21 cellular contexts compared by ENCODE assay signal in genomic region chr4:168655182-168655581, GRCh38.
DNase-seq lines count a peak whose midpoint lies in the region; ATAC-seq and TF ChIP-seq lines count a peak whose summit lies in the region.
"Had no signal": no experiment of that assay in that cellular context is flagged by ENCODE, and none has a peak within 500 bp of the region (broad histone marks: within the 10 kb centered on the region; RNA-seq: fewer than 3 reads in every experiment).

No MANE protein-coding gene starts in this region.

- H3K4me3 ChIP-seq in duodenal mucosa (ENCODE audit: low read depth in 1 of 2, low read length in 2 of 2) = peak overlapping the region; percentile 57 to 69
- H3K4me3 ChIP-seq in osteoblast (ENCODE audit: insufficient read depth, low read length) = no peak overlapping the region
- H3K4me3 ChIP-seq in coronary artery = no peak overlapping the region
- H3K4me3 ChIP-seq: esophagus muscularis mucosa, heart right ventricle, K562, SJCRH30, thyroid gland had no signal

- DNase-seq in activated CD8-positive, alpha-beta T cell treated with anti-CD3 and anti-CD28 coated beads, Interleukin-2, amount 10 ng/mL, durations not matched to agents 7 days and 5 days = peak; percentile 22
- no peak for DNase-seq in activated CD8-positive, alpha-beta T cell treated with anti-CD3 and anti-CD28 coated beads for 36 hours
- DNase-seq in osteoblast (ENCODE audit: insufficient read length, low spot score, missing footprints) = no peak
- no peak for DNase-seq in coronary artery (ENCODE audit: low spot score)
- DNase-seq in AG20443 (ENCODE audit: low spot score) = no peak
- no peak for DNase-seq in kidney glomerular epithelial cell (lab: John Stamatoyannopoulos, UW)
- no peak for DNase-seq in activated effector memory CD4-positive, alpha-beta T cell treated with Interleukin-2 at 50 U/mL for 16 hours
- DNase-seq: activated naive CD4-positive, alpha-beta T cell treated with anti-CD3 and anti-CD28 coated beads for 36 hours; CD4-positive, alpha-beta memory T cell; heart right ventricle; islet precursor cell; midbrain; NCI-H2227 treated with DMSO at 0.1 percent for 48 hours; NK-92 treated with Interleukin-12 subunit alpha and Interleukin-12 subunit beta, amount 100 ng/mL, for 24 hours; SJCRH30 had no signal

- H3K4me3 Mint-ChIP-seq in activated CD8-positive, alpha-beta T cell treated with anti-CD3 and anti-CD28 coated beads, Interleukin-2, amount 10 ng/mL, durations not matched to agents 7 days and 5 days = no peak overlapping the region
- H3K4me3 Mint-ChIP-seq in activated CD8-positive, alpha-beta T cell treated with anti-CD3 and anti-CD28 coated beads for 36 hours = no peak overlapping the region
- H3K4me3 Mint-ChIP-seq: activated naive CD4-positive, alpha-beta T cell treated with anti-CD3 and anti-CD28 coated beads for 36 hours; dendritic cell treated with granulocyte-macrophage colony-stimulating factor and Interleukin-4, amounts not matched to agents 40 ng/mL and 50 ng/mL, for 4 days had no signal

- H3K27me3 ChIP-seq in duodenal mucosa (ENCODE audit: control insufficient read depth in 1 of 2, insufficient read depth in 2 of 2, low read length in 2 of 2) (no peaks in the 10 kb centered on the region), osteoblast (ENCODE audit: insufficient read depth, low read length) (no peaks in the 10 kb centered on the region)
- H3K27me3 ChIP-seq: esophagus muscularis mucosa, heart right ventricle, SJCRH30, thyroid gland had no signal

- no peaks in the 10 kb centered on the region for H3K36me3 Mint-ChIP-seq in activated CD8-positive, alpha-beta T cell treated with anti-CD3 and anti-CD28 coated beads, Interleukin-2, amount 10 ng/mL, durations not matched to agents 7 days and 5 days (ENCODE audit: low read depth)
- no peaks in the 10 kb centered on the region for H3K36me3 Mint-ChIP-seq in activated CD8-positive, alpha-beta T cell treated with anti-CD3 and anti-CD28 coated beads for 36 hours (ENCODE audit: low read depth)
- H3K36me3 Mint-ChIP-seq: CD4-positive, alpha-beta memory T cell had no signal

- H3K4me1 Mint-ChIP-seq in activated CD8-positive, alpha-beta T cell treated with anti-CD3 and anti-CD28 coated beads, Interleukin-2, amount 10 ng/mL, durations not matched to agents 7 days and 5 days (ENCODE audit: low read depth) = peaks cover 5% of the 10 kb centered on the region
- H3K4me1 Mint-ChIP-seq in activated CD8-positive, alpha-beta T cell treated with anti-CD3 and anti-CD28 coated beads for 36 hours (ENCODE audit: low read depth) = no peaks in the 10 kb centered on the region

- H4K20me1 ChIP-seq in osteoblast (ENCODE audit: insufficient read depth, low read length) = peaks cover 13% of the 10 kb centered on the region

- no peaks in the 10 kb centered on the region for H3K36me3 ChIP-seq in duodenal mucosa (ENCODE audit: control insufficient read depth in 1 of 2, insufficient read depth in 2 of 2, low read length in 2 of 2)
- no peaks in the 10 kb centered on the region for H3K36me3 ChIP-seq in osteoblast (ENCODE audit: insufficient read depth, low read length)
- H3K36me3 ChIP-seq: esophagus muscularis mucosa, heart right ventricle, thyroid gland had no signal

- H3K9me3 Mint-ChIP-seq in activated CD8-positive, alpha-beta T cell treated with anti-CD3 and anti-CD28 coated beads, Interleukin-2, amount 10 ng/mL, durations not matched to agents 7 days and 5 days (ENCODE audit: insufficient read depth) = no peaks in the 10 kb centered on the region
- no peaks in the 10 kb centered on the region for H3K9me3 Mint-ChIP-seq in activated CD8-positive, alpha-beta T cell treated with anti-CD3 and anti-CD28 coated beads for 36 hours
- H3K9me3 Mint-ChIP-seq: activated naive CD4-positive, alpha-beta T cell treated with anti-CD3 and anti-CD28 coated beads for 36 hours; CD4-positive, alpha-beta memory T cell; dendritic cell treated with granulocyte-macrophage colony-stimulating factor and Interleukin-4, amounts not matched to agents 40 ng/mL and 50 ng/mL, for 4 days had no signal

- POLR2A ChIA-PET in activated CD8-positive, alpha-beta T cell treated with anti-CD3 and anti-CD28 coated beads, Interleukin-2, amount 10 ng/mL, durations not matched to agents 7 days and 5 days (lab: Charles Lee) = no interaction called here
- POLR2A ChIA-PET in activated CD8-positive, alpha-beta T cell treated with anti-CD3 and anti-CD28 coated beads for 36 hours (lab: Charles Lee) = no interaction called here

- peak overlapping the region in 1 of 2 donors; percentile 28 for H3K9ac ChIP-seq in duodenal mucosa (ENCODE audit: low read depth in 1 of 2, low read length in 2 of 2)

- TF ChIP-seq CTCF in activated CD8-positive, alpha-beta T cell treated with anti-CD3 and anti-CD28 coated beads for 36 hours (IDR thresholded peaks at IDR 0.05) = no peak
- no peak for TF ChIP-seq CTCF in osteoblast (IDR thresholded peaks at IDR 0.05; ENCODE audit: extremely low read depth, low read depth, low read length)
- no peak for TF ChIP-seq CTCF in coronary artery (IDR thresholded peaks at IDR 0.05)

- H3K9me3 ChIP-seq in duodenal mucosa (ENCODE audit: control insufficient read depth in 1 of 2, low read length in 2 of 2) (no peaks in the 10 kb centered on the region), osteoblast (ENCODE audit: low read depth, low read length) (no peaks in the 10 kb centered on the region)
- H3K9me3 ChIP-seq: esophagus muscularis mucosa, heart right ventricle, SJCRH30, thyroid gland had no signal

- H3K27ac ChIP-seq in duodenal mucosa (ENCODE audit: low read depth, low read length) = no peak overlapping the region
- H3K27ac ChIP-seq in osteoblast (ENCODE audit: low read depth, low read length) = peak overlapping the region; percentile 22
- H3K27ac ChIP-seq in coronary artery = no peak overlapping the region
- H3K27ac ChIP-seq: esophagus muscularis mucosa, heart right ventricle, HL-60, SJCRH30, thyroid gland had no signal

- peaks cover 86% of the 10 kb centered on the region for H3K79me2 ChIP-seq in osteoblast (ENCODE audit: insufficient read depth, low read length)

- peaks cover 25% of the 10 kb centered on the region for H3K27me3 Mint-ChIP-seq in activated CD8-positive, alpha-beta T cell treated with anti-CD3 and anti-CD28 coated beads, Interleukin-2, amount 10 ng/mL, durations not matched to agents 7 days and 5 days (ENCODE audit: low read depth)
- H3K27me3 Mint-ChIP-seq in activated CD8-positive, alpha-beta T cell treated with anti-CD3 and anti-CD28 coated beads for 36 hours = peaks cover 15% of the 10 kb centered on the region

- H3K4me1 ChIP-seq in duodenal mucosa (ENCODE audit: control insufficient read depth in 1 of 2, insufficient read depth in 2 of 2, low read length in 2 of 2) (peaks cover 0 to 8% of the 10 kb centered on the region in 2 donors), osteoblast (ENCODE audit: insufficient read depth, low read length) (peaks cover 44% of the 10 kb centered on the region)

- peak overlapping the region; percentile 30 for H2AFZ ChIP-seq in osteoblast (ENCODE audit: low read length)

- no peak for ATAC-seq in activated CD8-positive, alpha-beta T cell treated with anti-CD3 and anti-CD28 coated beads, Interleukin-2, amount 10 ng/mL, durations not matched to agents 7 days and 5 days
- no peak for ATAC-seq in activated CD8-positive, alpha-beta T cell treated with anti-CD3 and anti-CD28 coated beads for 36 hours
- ATAC-seq: heart right ventricle, K562 had no signal

- intact Hi-C loops in activated CD8-positive, alpha-beta T cell treated with anti-CD3 and anti-CD28 coated beads for 36 hours (cut with micrococcal nuclease) = no loop called here

- CTCF ChIA-PET in activated CD8-positive, alpha-beta T cell treated with anti-CD3 and anti-CD28 coated beads, Interleukin-2, amount 10 ng/mL, durations not matched to agents 7 days and 5 days (lab: Charles Lee) = no interaction called here
- CTCF ChIA-PET in activated CD8-positive, alpha-beta T cell treated with anti-CD3 and anti-CD28 coated beads for 36 hours (lab: Charles Lee) = no interaction called here

- peak overlapping the region; percentile 53 for H3K4me2 ChIP-seq in osteoblast (ENCODE audit: insufficient read depth, low read length)

- H3K27ac Mint-ChIP-seq in activated CD8-positive, alpha-beta T cell treated with anti-CD3 and anti-CD28 coated beads, Interleukin-2, amount 10 ng/mL, durations not matched to agents 7 days and 5 days = no peak overlapping the region
- no peak overlapping the region for H3K27ac Mint-ChIP-seq in activated CD8-positive, alpha-beta T cell treated with anti-CD3 and anti-CD28 coated beads for 36 hours
- H3K27ac Mint-ChIP-seq: activated naive CD4-positive, alpha-beta T cell treated with anti-CD3 and anti-CD28 coated beads for 36 hours; dendritic cell treated with granulocyte-macrophage colony-stimulating factor and Interleukin-4, amounts not matched to agents 40 ng/mL and 50 ng/mL, for 4 days had no signal

Comparison
In these comparisons a context has a peak if more than half of its experiments do, and no peak if none do; other contexts are left out.
1. H3K4me3 ChIP-seq: peak in duodenal mucosa (2 of 2); none in osteoblast (single experiment) and coronary artery (single experiment).